Comparison of ENCODE assay signal across 13 cellular contexts in the genomic region with DNA sequence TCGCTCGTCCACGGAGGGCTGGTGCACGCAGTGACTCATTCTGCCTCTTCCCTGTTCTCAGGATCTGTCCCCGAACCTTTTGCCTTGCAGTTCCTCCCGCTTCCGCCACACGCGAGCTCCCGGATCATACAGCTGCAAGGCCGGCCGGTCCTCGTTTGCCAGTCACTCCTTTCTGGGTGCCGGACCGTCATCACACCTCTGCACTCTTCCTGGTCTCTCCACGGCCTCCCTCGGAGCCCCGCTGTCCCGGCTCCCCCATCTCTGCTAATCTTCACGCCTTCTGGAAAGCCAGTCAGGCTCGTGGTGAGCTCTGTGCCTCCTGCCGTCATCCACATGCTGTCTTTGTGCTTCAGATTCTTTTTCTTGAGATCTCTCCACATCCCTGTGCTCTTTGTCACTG.
"Had no signal": no experiment of that assay in that cellular context is flagged by ENCODE, and none has a peak within 500 bp of the region (broad histone marks: within the 10 kb centered on the region; RNA-seq: fewer than 3 reads in every experiment).

No MANE protein-coding gene starts in this region.

- H3K27me3 Mint-ChIP-seq: activated CD4-positive, alpha-beta T cell treated with anti-CD3 and anti-CD28 coated beads, Interleukin-2, amount 10 ng/mL, durations not matched to agents 24 days and 14 days; activated naive CD8-positive, alpha-beta T cell treated with anti-CD3 and anti-CD28 coated beads, Interleukin-2, amount 10 ng/mL, durations not matched to agents 7 days and 5 days; stimulated activated memory B cell treated with anti-CD40 and anti-IgM and Interleukin-4, amounts not matched to agents 10 μg/mL and 1 μg/mL and 100 μg/mL, for 72 hours had no signal

- H3K9me3 Mint-ChIP-seq: activated CD4-positive, alpha-beta T cell treated with anti-CD3 and anti-CD28 coated beads, Interleukin-2, amount 10 ng/mL, durations not matched to agents 24 days and 14 days had no signal

- H3K4me1 Mint-ChIP-seq: activated CD4-positive, alpha-beta T cell treated with anti-CD3 and anti-CD28 coated beads, Interleukin-2, amount 10 ng/mL, durations not matched to agents 24 days and 14 days; activated naive CD8-positive, alpha-beta T cell treated with anti-CD3 and anti-CD28 coated beads, Interleukin-2, amount 10 ng/mL, durations not matched to agents 7 days and 5 days; mesothelial cell of epicardium had no signal

- H3K27ac Mint-ChIP-seq: activated CD4-positive, alpha-beta T cell treated with anti-CD3 and anti-CD28 coated beads, Interleukin-2, amount 10 ng/mL, durations not matched to agents 24 days and 14 days; activated naive CD8-positive, alpha-beta T cell treated with anti-CD3 and anti-CD28 coated beads, Interleukin-2, amount 10 ng/mL, durations not matched to agents 7 days and 5 days; activated T-helper 1 cell treated with anti-CD3 and anti-CD28 coated beads, Interleukin-12 subunit alpha, Interleukin-12 subunit beta, Interleukin-2, Interleukin-4 antibody, amounts not matched to agents 30 ng/mL and 10 ng/mL and 1 ng/mL, durations not matched to agents 14 hours and 24 hours and 36 hours; mesothelial cell of epicardium; stimulated activated memory B cell treated with anti-CD40 and anti-IgM and Interleukin-4, amounts not matched to agents 10 μg/mL and 1 μg/mL and 100 μg/mL, for 72 hours had no signal

- H3K4me3 Mint-ChIP-seq: activated CD4-positive, alpha-beta T cell treated with anti-CD3 and anti-CD28 coated beads, Interleukin-2, amount 10 ng/mL, durations not matched to agents 24 days and 14 days; activated naive CD8-positive, alpha-beta T cell treated with anti-CD3 and anti-CD28 coated beads, Interleukin-2, amount 10 ng/mL, durations not matched to agents 7 days and 5 days; activated T-helper 1 cell treated with anti-CD3 and anti-CD28 coated beads, Interleukin-12 subunit alpha, Interleukin-12 subunit beta, Interleukin-2, Interleukin-4 antibody, amounts not matched to agents 30 ng/mL and 10 ng/mL and 1 ng/mL, durations not matched to agents 14 hours and 24 hours and 36 hours; mesothelial cell of epicardium; stimulated activated memory B cell treated with anti-CD40 and anti-IgM and Interleukin-4, amounts not matched to agents 10 μg/mL and 1 μg/mL and 100 μg/mL, for 72 hours had no signal

- H3K27me3 ChIP-seq: dorsolateral prefrontal cortex, thyroid gland had no signal

- H3K27ac ChIP-seq: dorsolateral prefrontal cortex, thyroid gland had no signal

- H3K9me3 ChIP-seq: thyroid gland had no signal

- H3K4me1 ChIP-seq: thyroid gland had no signal

- DNase-seq: activated CD4-positive, alpha-beta T cell treated with anti-CD3 and anti-CD28 coated beads, Interleukin-2, amount 10 ng/mL, durations not matched to agents 24 days and 14 days; activated CD4-positive, CD25-positive, alpha-beta regulatory T cell; activated CD8-positive, alpha-beta memory T cell treated with anti-CD3 and anti-CD28 coated beads for 24 hours; activated naive CD8-positive, alpha-beta T cell treated with anti-CD3 and anti-CD28 coated beads, Interleukin-2, amount 10 ng/mL, durations not matched to agents 7 days and 5 days; anterior cingulate cortex; erythroblast; retina; T-helper 2 cell; thyroid gland had no signal

- H3K4me3 ChIP-seq: thyroid gland had no signal
